In genomic region chr11:1456166-1456565, GRCh38 we compare ENCODE assay signal across 26 cellular contexts.
"Had no signal": no experiment of that assay in that cellular context is flagged by ENCODE, and none has a peak within 500 bp of the region (broad histone marks: within the 10 kb centered on the region; RNA-seq: fewer than 3 reads in every experiment).

No MANE protein-coding gene starts in this region.

- H3K27ac ChIP-seq: breast epithelium, Peyer's patch, RWPE1 had no signal

- H3K36me3 ChIP-seq: breast epithelium, Peyer's patch had no signal

- DNase-seq: activated CD4-positive, alpha-beta T cell treated with anti-CD3 and anti-CD28 coated beads, Interleukin-2, amount 10 ng/mL, durations not matched to agents 24 days and 14 days; activated CD4-positive, alpha-beta T cell treated with anti-CD3 and anti-CD28 coated beads, Interleukin-2, amount 50 U/mL, for 4 hours; activated CD8-positive, alpha-beta T cell treated with anti-CD3 and anti-CD28 coated beads for 36 hours; activated gamma-delta T cell; activated naive CD4-positive, alpha-beta T cell treated with Interleukin-2 at 50 U/mL for 16 hours; activated naive CD8-positive, alpha-beta T cell treated with anti-CD3 and anti-CD28 coated beads, Interleukin-2, amount 10 ng/mL, durations not matched to agents 7 days and 5 days; activated T-cell treated with anti-CD3 and anti-CD28 coated beads, Interleukin-2, amount 50 U/mL, for 24 hours; NCI-H1105; NCI-H1436; NCI-H1694; NCI-H1930; NCI-H2081 treated with DMSO at 0.1 percent for 48 hours; NCI-H345; NCI-H524 treated with DMSO at 0.1 percent for 48 hours; PC-3; Peyer's patch; Right ventricle myocardium superior; SW 1271; T-helper 1 cell; T-helper 2 cell; T-helper 9 cell had no signal

- FAIRE-seq: astrocyte, K562 had no signal

- H3K27me3 ChIP-seq: body of pancreas, Peyer's patch had no signal

- ATAC-seq: activated CD8-positive, alpha-beta T cell treated with anti-CD3 and anti-CD28 coated beads for 36 hours; body of pancreas; K562; PC-3 had no signal

- H3K4me3 ChIP-seq: body of pancreas, breast epithelium, K562, Peyer's patch had no signal

- H3K9me3 ChIP-seq: body of pancreas, breast epithelium, Peyer's patch had no signal
